Comparison of ENCODE assay signal across 22 cellular contexts in the genomic region with DNA sequence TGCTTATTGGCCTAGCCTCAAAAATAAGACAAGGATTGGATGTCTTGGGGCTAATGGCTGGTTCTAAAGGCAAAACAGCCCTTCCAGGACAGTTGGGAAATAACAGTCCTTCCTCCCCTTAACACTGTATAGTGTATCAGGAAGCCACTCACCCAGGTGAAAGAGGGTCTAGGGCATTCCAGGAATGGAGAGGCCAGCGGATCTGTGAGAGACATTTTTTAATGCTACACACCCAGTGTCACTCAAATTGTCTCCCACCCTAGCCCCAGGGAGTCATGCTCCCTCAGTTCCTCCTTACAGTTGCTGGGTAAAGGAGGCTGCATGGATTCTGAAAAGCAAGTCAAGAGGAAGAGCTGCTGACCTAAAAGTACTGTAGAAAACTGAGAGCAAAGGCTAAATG.
"Had no signal": no experiment of that assay in that cellular context is flagged by ENCODE, and none has a peak within 500 bp of the region (broad histone marks: within the 10 kb centered on the region; RNA-seq: fewer than 3 reads in every experiment).

No MANE protein-coding gene starts in this region.

- H3K4me3 Mint-ChIP-seq: activated CD4-positive, alpha-beta memory T cell treated with anti-CD3 and anti-CD28 coated beads for 36 hours; activated naive CD4-positive, alpha-beta T cell treated with anti-CD3 and anti-CD28 coated beads, Interleukin-2, amount 10 ng/mL, durations not matched to agents 7 days and 5 days; activated T-cell treated with anti-CD3 and anti-CD28 coated beads, Interleukin-2, amount 50 U/mL, for 72 hours; natural killer cell treated with Interleukin-12 subunit alpha and Interleukin-12 subunit beta and Interleukin-15 and Interleukin-18, amount 100 ng/mL, for 72 hours had no signal

- H3K9me3 Mint-ChIP-seq: activated CD4-positive, alpha-beta memory T cell treated with anti-CD3 and anti-CD28 coated beads for 36 hours; activated naive CD4-positive, alpha-beta T cell treated with anti-CD3 and anti-CD28 coated beads, Interleukin-2, amount 10 ng/mL, durations not matched to agents 7 days and 5 days; activated T-cell treated with anti-CD3 and anti-CD28 coated beads, Interleukin-2, amount 50 U/mL, for 72 hours; natural killer cell treated with Interleukin-12 subunit alpha and Interleukin-12 subunit beta and Interleukin-15 and Interleukin-18, amount 100 ng/mL, for 72 hours had no signal

- H3K4me3 ChIP-seq: colonic mucosa, esophagus muscularis mucosa, left ventricle myocardium inferior, pancreas, psoas muscle, right atrium auricular region, upper lobe of right lung had no signal

- H3K9me3 ChIP-seq: colonic mucosa, esophagus muscularis mucosa, left ventricle myocardium inferior, pancreas, psoas muscle, right atrium auricular region, upper lobe of right lung had no signal

- H3K36me3 Mint-ChIP-seq: activated CD4-positive, alpha-beta memory T cell treated with anti-CD3 and anti-CD28 coated beads for 36 hours; activated naive CD4-positive, alpha-beta T cell treated with anti-CD3 and anti-CD28 coated beads, Interleukin-2, amount 10 ng/mL, durations not matched to agents 7 days and 5 days; natural killer cell treated with Interleukin-12 subunit alpha and Interleukin-12 subunit beta and Interleukin-15 and Interleukin-18, amount 100 ng/mL, for 72 hours had no signal

- FAIRE-seq: bronchial epithelial cell, frontal cortex, pancreas had no signal

- H3K27me3 ChIP-seq: colonic mucosa, esophagus muscularis mucosa, pancreas, right atrium auricular region, upper lobe of right lung had no signal

- H3K27me3 Mint-ChIP-seq: activated naive CD4-positive, alpha-beta T cell treated with anti-CD3 and anti-CD28 coated beads, Interleukin-2, amount 10 ng/mL, durations not matched to agents 7 days and 5 days had no signal

- H3K4me1 ChIP-seq: colonic mucosa, pancreas, psoas muscle, upper lobe of right lung had no signal

- H3K27ac Mint-ChIP-seq: activated CD4-positive, alpha-beta memory T cell treated with anti-CD3 and anti-CD28 coated beads for 36 hours; activated naive CD4-positive, alpha-beta T cell treated with anti-CD3 and anti-CD28 coated beads, Interleukin-2, amount 10 ng/mL, durations not matched to agents 7 days and 5 days; activated T-cell treated with anti-CD3 and anti-CD28 coated beads, Interleukin-2, amount 50 U/mL, for 72 hours; natural killer cell treated with Interleukin-12 subunit alpha and Interleukin-12 subunit beta and Interleukin-15 and Interleukin-18, amount 100 ng/mL, for 72 hours had no signal

- H3K36me3 ChIP-seq: colonic mucosa, esophagus muscularis mucosa, left ventricle myocardium inferior, pancreas, right atrium auricular region, upper lobe of right lung had no signal

- H3K27ac ChIP-seq: colonic mucosa, esophagus muscularis mucosa, left ventricle myocardium inferior, pancreas, psoas muscle, right atrium auricular region, upper lobe of right lung had no signal

- DNase-seq: activated CD4-positive, alpha-beta memory T cell treated with anti-CD3 and anti-CD28 coated beads for 36 hours; activated CD4-positive, alpha-beta T cell treated with anti-CD3 and anti-CD28 coated beads for 48 hours; activated CD4-positive, CD25-positive, alpha-beta regulatory T cell; activated effector memory CD4-positive, alpha-beta T cell treated with Interleukin-2 at 50 U/mL for 16 hours; activated naive CD4-positive, alpha-beta T cell treated with anti-CD3 and anti-CD28 coated beads, Interleukin-2, amount 10 ng/mL, durations not matched to agents 7 days and 5 days; activated T-cell treated with anti-CD3 and anti-CD28 coated beads, Interleukin-2, amount 50 U/mL, for 72 hours; amygdala; colonic mucosa; hippocampal formation; left ventricle myocardium inferior; mammary epithelial cell; pancreas; psoas muscle; stimulated activated CD4-positive, alpha-beta T cell treated with anti-CD3 and anti-CD28 coated beads, Interleukin-4, amount 100 ng/mL, for 24 hours; stimulated activated naive CD8-positive, alpha-beta T cell treated with anti-CD3 and anti-CD28 coated beads, Interleukin-15, Interleukin-2, amounts not matched to agents 100 U/mL and 50 U/mL, for 24 hours; T-helper 9 cell; upper lobe of right lung had no signal

- H3K4me1 Mint-ChIP-seq: activated naive CD4-positive, alpha-beta T cell treated with anti-CD3 and anti-CD28 coated beads, Interleukin-2, amount 10 ng/mL, durations not matched to agents 7 days and 5 days had no signal
